ENCODE assay signal across 9 cellular contexts in the genomic region with DNA sequence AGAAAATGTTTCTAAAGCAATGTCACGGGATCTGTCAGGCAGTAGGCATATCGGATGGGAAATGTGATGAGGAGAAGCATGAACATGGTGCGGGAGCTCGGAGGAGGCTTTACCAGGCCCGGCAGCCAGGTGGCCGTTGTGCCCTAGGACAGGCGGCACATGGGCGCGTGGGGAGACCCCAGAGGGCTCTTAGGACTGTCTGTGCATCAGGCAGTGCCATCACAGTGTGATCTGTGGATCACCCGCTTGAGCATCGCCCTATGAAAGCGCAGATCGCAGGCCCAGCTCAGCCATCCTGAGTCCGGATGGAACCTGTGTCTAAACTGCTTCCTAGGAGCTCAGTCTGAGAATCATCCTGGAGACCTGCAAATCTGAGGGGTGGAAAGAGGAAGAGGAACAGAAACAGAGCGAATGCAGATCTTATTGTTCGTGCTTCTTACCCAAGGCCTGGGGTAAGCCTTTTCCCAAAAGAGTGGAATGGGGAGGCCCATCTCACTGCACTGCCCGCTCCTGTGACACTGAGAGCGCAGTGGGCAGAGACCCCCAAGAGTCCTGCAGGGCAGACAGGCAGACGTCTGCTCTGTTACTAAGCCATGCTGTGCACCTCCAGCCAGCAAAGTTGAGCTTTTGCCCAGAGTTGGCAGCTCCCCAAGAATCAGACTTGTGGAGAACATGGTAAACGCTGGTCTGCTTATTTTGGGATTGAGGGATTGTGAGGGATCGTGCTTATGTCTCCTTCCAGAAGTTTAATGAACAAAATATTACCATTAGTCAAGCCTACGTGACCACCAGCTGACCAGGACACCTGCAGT.
DNase-seq lines count a peak whose midpoint lies in the region; ATAC-seq, FAIRE-seq and TF ChIP-seq lines count a peak whose summit lies in the region.
"Had no signal": no experiment of that assay in that cellular context is flagged by ENCODE, and none has a peak within 500 bp of the region (broad histone marks: within the 10 kb centered on the region; RNA-seq: fewer than 3 reads in every experiment).

No MANE protein-coding gene starts in this region.

- H3K27me3 ChIP-seq in uterus: no peaks in the 10 kb centered on the region
- H3K27me3 ChIP-seq: left lung had no signal

- intact Hi-C loops in uterus (cut with DNase I; ENCODE audit: low total_unique reads): no loop called here

- no peaks in the 10 kb centered on the region for H3K9me3 Mint-ChIP-seq in mesothelial cell of epicardium

- TF ChIP-seq CTCF in mesothelial cell of epicardium (IDR thresholded peaks at IDR 0.05; ENCODE audit: unreplicated experiment) (no peak), uterus (IDR thresholded peaks at IDR 0.05) (no peak)

- H3K4me1 ChIP-seq in uterus: no peaks in the 10 kb centered on the region

- ATAC-seq in GM18873 (IDR thresholded peaks at IDR 0.05; ENCODE audit: low FRiP score, unreplicated experiment): no peak
- ATAC-seq: left lung had no signal

- H3K36me3 ChIP-seq in uterus: no peaks in the 10 kb centered on the region
- H3K36me3 ChIP-seq: left lung had no signal

- FAIRE-seq in GM19239 (lab: Jason Lieb, UNC): no peak

- no peaks in the 10 kb centered on the region for H3K9me3 ChIP-seq in uterus
- H3K9me3 ChIP-seq: left lung had no signal

- no peaks in the 10 kb centered on the region for H3K36me3 Mint-ChIP-seq in mesothelial cell of epicardium

- peak overlapping the region; percentile 65 for H3K27ac Mint-ChIP-seq in mesothelial cell of epicardium

- no peaks in the 10 kb centered on the region for H3K27me3 Mint-ChIP-seq in mesothelial cell of epicardium (ENCODE audit: low read depth)

- H3K4me1 Mint-ChIP-seq in mesothelial cell of epicardium: peaks cover 4% of the 10 kb centered on the region

- H3K27ac ChIP-seq in uterus: no peak overlapping the region
- H3K27ac ChIP-seq: left lung had no signal

- H3K4me3 Mint-ChIP-seq in mesothelial cell of epicardium: no peak overlapping the region

- H3K4me3 ChIP-seq in uterus: no peak overlapping the region
- H3K4me3 ChIP-seq: left lung had no signal

- TF ChIP-seq POLR2A in uterus (IDR thresholded peaks at IDR 0.05): no peak

- DNase-seq in SIG-M5 treated with dmso at 0.1 percent for 504 hours (lab: John Stamatoyannopoulos, UW; ENCODE audit: unreplicated experiment): peak; percentile 86
- no peak for DNase-seq in SIG-M5 (lab: John Stamatoyannopoulos, UW)
- DNase-seq in cerebellar cortex (ENCODE audit: low spot score): peak; percentile 62
- no peak for DNase-seq in mesothelial cell of epicardium (ENCODE audit: low spot score in 2 of 2, unreplicated experiment in 2 of 2)
- DNase-seq in uterus: peak; percentile 55 to 56
- DNase-seq in GM19239 (ENCODE audit: insufficient read length, low spot score): no peak
- DNase-seq in LoVo (ENCODE audit: low spot score): no peak
- DNase-seq: left lung had no signal

Comparison
In these comparisons a context has a peak if more than half of its experiments do, and no peak if none do; other contexts are left out.
1. DNase-seq: peak in SIG-M5 treated with dmso at 0.1 percent for 504 hours (single experiment), cerebellar cortex (single experiment) and uterus (2 of 2); none in SIG-M5 (single experiment), mesothelial cell of epicardium (0 of 2), GM19239 (single experiment) and LoVo (single experiment).